2 cellular contexts compared by ENCODE assay signal in the genomic region with DNA sequence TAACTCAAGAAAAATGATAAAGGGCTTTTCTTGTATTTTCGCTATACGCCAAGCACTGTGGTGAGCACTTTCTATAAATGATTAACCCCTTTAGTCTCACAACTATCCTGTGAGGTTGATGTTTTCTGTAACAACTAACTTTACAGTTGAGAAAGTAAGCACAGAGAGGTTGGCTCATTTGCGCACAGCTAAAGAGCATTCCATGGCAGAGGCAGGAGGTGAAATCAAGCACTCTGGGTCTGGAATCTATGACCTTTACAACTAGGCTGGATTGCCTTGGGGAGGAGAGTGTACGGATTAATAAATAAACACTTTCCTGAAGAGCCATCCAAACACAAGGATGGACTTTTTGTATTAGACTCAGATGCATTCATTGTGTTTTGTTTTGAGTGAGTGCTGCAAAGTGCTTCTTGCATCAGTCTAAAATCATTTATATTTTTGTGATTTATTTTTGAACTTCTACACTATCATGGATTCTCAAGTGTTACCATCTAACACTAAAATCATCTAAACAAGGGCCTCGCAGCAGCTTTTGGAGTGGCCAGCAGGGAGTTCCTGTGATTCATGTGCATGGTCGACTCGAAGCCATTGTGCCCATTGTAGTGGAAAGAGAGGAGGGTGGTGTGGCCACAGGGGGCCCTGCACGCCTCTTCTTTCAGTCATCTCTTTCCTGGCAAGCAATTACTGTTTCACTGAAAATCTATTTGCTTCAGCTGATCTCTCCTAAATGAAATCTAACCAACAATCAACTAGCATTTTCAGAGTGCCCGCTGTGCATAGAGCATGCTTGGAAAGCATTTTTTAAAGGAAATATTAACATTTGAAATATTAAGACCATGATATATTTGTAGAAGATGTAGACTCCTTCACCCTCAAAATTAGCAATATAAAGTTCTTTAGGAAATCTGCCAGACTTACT.
TF ChIP-seq lines count a peak whose summit lies in the region.

No MANE protein-coding gene starts in this region.

TF ChIP-seq in SK-N-SH, 30 proteins besides CTCF, POLR2A, EP300 and RAD21 (continued from another document):
- TF ChIP-seq, protein P1, sequence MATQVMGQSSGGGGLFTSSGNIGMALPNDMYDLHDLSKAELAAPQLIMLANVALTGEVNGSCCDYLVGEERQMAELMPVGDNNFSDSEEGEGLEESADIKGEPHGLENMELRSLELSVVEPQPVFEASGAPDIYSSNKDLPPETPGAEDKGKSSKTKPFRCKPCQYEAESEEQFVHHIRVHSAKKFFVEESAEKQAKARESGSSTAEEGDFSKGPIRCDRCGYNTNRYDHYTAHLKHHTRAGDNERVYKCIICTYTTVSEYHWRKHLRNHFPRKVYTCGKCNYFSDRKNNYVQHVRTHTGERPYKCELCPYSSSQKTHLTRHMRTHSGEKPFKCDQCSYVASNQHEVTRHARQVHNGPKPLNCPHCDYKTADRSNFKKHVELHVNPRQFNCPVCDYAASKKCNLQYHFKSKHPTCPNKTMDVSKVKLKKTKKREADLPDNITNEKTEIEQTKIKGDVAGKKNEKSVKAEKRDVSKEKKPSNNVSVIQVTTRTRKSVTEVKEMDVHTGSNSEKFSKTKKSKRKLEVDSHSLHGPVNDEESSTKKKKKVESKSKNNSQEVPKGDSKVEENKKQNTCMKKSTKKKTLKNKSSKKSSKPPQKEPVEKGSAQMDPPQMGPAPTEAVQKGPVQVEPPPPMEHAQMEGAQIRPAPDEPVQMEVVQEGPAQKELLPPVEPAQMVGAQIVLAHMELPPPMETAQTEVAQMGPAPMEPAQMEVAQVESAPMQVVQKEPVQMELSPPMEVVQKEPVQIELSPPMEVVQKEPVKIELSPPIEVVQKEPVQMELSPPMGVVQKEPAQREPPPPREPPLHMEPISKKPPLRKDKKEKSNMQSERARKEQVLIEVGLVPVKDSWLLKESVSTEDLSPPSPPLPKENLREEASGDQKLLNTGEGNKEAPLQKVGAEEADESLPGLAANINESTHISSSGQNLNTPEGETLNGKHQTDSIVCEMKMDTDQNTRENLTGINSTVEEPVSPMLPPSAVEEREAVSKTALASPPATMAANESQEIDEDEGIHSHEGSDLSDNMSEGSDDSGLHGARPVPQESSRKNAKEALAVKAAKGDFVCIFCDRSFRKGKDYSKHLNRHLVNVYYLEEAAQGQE (IDR thresholded peaks at IDR 0.05; ENCODE audit: low read depth, low read length) = no peak
- TF ChIP-seq FOXM1 (IDR thresholded peaks at IDR 0.05; ENCODE audit: low read depth) = no peak

TF ChIP-seq in SK-N-SH treated with all-trans-retinoic acid at 6 μM for 48 hours, 23 proteins besides CTCF, POLR2A, EP300 and RAD21 (continued from another document):
- TF ChIP-seq, protein P2, sequence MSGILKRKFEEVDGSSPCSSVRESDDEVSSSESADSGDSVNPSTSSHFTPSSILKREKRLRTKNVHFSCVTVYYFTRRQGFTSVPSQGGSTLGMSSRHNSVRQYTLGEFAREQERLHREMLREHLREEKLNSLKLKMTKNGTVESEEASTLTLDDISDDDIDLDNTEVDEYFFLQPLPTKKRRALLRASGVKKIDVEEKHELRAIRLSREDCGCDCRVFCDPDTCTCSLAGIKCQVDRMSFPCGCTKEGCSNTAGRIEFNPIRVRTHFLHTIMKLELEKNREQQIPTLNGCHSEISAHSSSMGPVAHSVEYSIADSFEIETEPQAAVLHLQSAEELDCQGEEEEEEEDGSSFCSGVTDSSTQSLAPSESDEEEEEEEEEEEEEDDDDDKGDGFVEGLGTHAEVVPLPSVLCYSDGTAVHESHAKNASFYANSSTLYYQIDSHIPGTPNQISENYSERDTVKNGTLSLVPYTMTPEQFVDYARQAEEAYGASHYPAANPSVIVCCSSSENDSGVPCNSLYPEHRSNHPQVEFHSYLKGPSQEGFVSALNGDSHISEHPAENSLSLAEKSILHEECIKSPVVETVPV (CRISPR knock-in tag; IDR thresholded peaks at IDR 0.05) = no peak
- TF ChIP-seq, protein P3, sequence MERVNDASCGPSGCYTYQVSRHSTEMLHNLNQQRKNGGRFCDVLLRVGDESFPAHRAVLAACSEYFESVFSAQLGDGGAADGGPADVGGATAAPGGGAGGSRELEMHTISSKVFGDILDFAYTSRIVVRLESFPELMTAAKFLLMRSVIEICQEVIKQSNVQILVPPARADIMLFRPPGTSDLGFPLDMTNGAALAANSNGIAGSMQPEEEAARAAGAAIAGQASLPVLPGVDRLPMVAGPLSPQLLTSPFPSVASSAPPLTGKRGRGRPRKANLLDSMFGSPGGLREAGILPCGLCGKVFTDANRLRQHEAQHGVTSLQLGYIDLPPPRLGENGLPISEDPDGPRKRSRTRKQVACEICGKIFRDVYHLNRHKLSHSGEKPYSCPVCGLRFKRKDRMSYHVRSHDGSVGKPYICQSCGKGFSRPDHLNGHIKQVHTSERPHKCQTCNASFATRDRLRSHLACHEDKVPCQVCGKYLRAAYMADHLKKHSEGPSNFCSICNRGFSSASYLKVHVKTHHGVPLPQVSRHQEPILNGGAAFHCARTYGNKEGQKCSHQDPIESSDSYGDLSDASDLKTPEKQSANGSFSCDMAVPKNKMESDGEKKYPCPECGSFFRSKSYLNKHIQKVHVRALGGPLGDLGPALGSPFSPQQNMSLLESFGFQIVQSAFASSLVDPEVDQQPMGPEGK (CRISPR knock-in tag; IDR thresholded peaks at IDR 0.05; ENCODE audit: borderline replicate concordance) = no peak
- TF ChIP-seq ZFP3 (CRISPR knock-in tag; IDR thresholded peaks at IDR 0.05) (no peak), TOX (CRISPR knock-in tag; IDR thresholded peaks at IDR 0.05; ENCODE audit: borderline replicate concordance) (no peak), ZNF8 (CRISPR knock-in tag; IDR thresholded peaks at IDR 0.05) (no peak), ISL1 (CRISPR knock-in tag; IDR thresholded peaks at IDR 0.05) (no peak)
